25 cellular contexts compared by ENCODE assay signal in the genomic region with DNA sequence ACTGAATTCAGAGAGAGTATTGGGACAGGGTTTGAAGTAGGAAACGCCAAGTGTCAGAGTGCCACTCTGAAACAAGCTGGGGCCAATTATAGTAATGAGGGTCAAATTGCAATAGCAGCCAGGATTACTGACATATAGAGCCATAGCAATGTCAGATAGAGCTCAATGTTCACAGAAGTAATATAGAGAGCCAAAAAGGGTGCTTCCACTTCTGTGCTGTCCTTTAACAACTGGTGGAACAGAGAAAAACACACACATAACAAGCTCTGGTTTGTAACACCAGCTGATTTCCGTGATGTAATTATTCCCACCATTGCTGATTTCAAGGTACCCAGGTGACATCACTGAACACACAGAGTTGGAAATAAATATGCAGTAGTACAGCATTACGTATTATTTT. TPM values are rescaled to one million over a fixed set of nuclear protein-coding genes. Genes with fewer than 3 reads are reported as not detected.
A peak's percentile ranks its signal among the peaks of the same experiment; 100 is the strongest.
DNase-seq lines count a peak whose midpoint lies in the region; ATAC-seq and TF ChIP-seq lines count a peak whose summit lies in the region.
"Had no signal": no experiment of that assay in that cellular context is flagged by ENCODE, and none has a peak within 500 bp of the region (broad histone marks: within the 10 kb centered on the region; RNA-seq: fewer than 3 reads in every experiment).

No MANE protein-coding gene starts in this region.

- no peaks in the 10 kb centered on the region for H4K20me1 ChIP-seq in GM23248 (ENCODE audit: insufficient read depth)
- no peaks in the 10 kb centered on the region for H4K20me1 ChIP-seq in smooth muscle cell (ENCODE audit: low read depth)

- no peak overlapping the region for H3K4me3 ChIP-seq in GM23248
- no peak overlapping the region for H3K4me3 ChIP-seq in smooth muscle cell
- H3K4me3 ChIP-seq: ascending aorta, heart right ventricle, mucosa of descending colon, thoracic aorta had no signal

- H3K27me3 Mint-ChIP-seq in type B pancreatic cell: no peaks in the 10 kb centered on the region
- H3K27me3 Mint-ChIP-seq: activated CD4-positive, alpha-beta memory T cell treated with anti-CD3 and anti-CD28 coated beads, Interleukin-2, amount 10 ng/mL, durations not matched to agents 7 days and 5 days had no signal

- peaks cover 3% of the 10 kb centered on the region for H3K4me1 Mint-ChIP-seq in type B pancreatic cell (ENCODE audit: unreplicated experiment)

- H3K9me3 ChIP-seq in GM23248 (ENCODE audit: low read depth) (no peaks in the 10 kb centered on the region), smooth muscle cell (replicated peaks; ENCODE audit: low read depth) (no peaks in the 10 kb centered on the region)
- H3K9me3 ChIP-seq: ascending aorta, heart right ventricle, mucosa of descending colon, thoracic aorta had no signal

- no peaks in the 10 kb centered on the region for H3K9me3 Mint-ChIP-seq in type B pancreatic cell
- H3K9me3 Mint-ChIP-seq: activated CD4-positive, alpha-beta memory T cell treated with anti-CD3 and anti-CD28 coated beads, Interleukin-2, amount 10 ng/mL, durations not matched to agents 7 days and 5 days; activated naive CD4-positive, alpha-beta T cell treated with anti-CD3 and anti-CD28 coated beads for 36 hours; activated T-cell treated with anti-CD3 and anti-CD28 coated beads, Interleukin-2, amount 50 U/mL, for 4 hours had no signal

- H2AFZ ChIP-seq in GM23248: 0 out of 2 replicates have a peak overlapping the region, but pooled peaks have one; percentile 6
- H2AFZ ChIP-seq in smooth muscle cell (ENCODE audit: low read depth): peak overlapping the region; percentile 42

- in situ Hi-C loops in GM23248 (cut with MboI): no loop called here

- H3K36me3 ChIP-seq in GM23248 (ENCODE audit: low read depth): no peaks in the 10 kb centered on the region
- no peaks in the 10 kb centered on the region for H3K36me3 ChIP-seq in smooth muscle cell (ENCODE audit: low read depth)
- H3K36me3 ChIP-seq: ascending aorta, heart right ventricle, thoracic aorta had no signal

- H3K27ac ChIP-seq in GM23248 (no peak overlapping the region), RWPE1 (peak overlapping the region; percentile 77; the same call in 1 of the 2 replicates), foreskin keratinocyte (peak overlapping the region; percentile 18), smooth muscle cell (ENCODE audit: low read depth) (peak overlapping the region; percentile 29)
- H3K27ac ChIP-seq: ascending aorta, thoracic aorta had no signal

- POLR2A ChIA-PET in RWPE1 (lab: Yijun Ruan, JAX; ENCODE audit: low non-redundant PET): no interaction called here

- H3K27ac Mint-ChIP-seq in type B pancreatic cell: no peak overlapping the region
- H3K27ac Mint-ChIP-seq: activated CD4-positive, alpha-beta memory T cell treated with anti-CD3 and anti-CD28 coated beads, Interleukin-2, amount 10 ng/mL, durations not matched to agents 7 days and 5 days; activated naive CD4-positive, alpha-beta T cell treated with anti-CD3 and anti-CD28 coated beads for 36 hours had no signal

- H3K27me3 ChIP-seq in GM23248 (replicated peaks; ENCODE audit: insufficient read depth) (no peaks in the 10 kb centered on the region), foreskin keratinocyte (no peaks in the 10 kb centered on the region), smooth muscle cell (ENCODE audit: low read depth) (no peaks in the 10 kb centered on the region)
- H3K27me3 ChIP-seq: ascending aorta, heart right ventricle had no signal

- H3K4me2 ChIP-seq in GM23248 (ENCODE audit: unreplicated experiment) (no peak overlapping the region), smooth muscle cell (peak overlapping the region; percentile 77)

- H3K4me1 ChIP-seq in GM23248 (ENCODE audit: insufficient read depth) (peaks cover 9% of the 10 kb centered on the region), foreskin keratinocyte (no peaks in the 10 kb centered on the region), smooth muscle cell (ENCODE audit: low read depth) (peaks cover 35% of the 10 kb centered on the region)
- H3K4me1 ChIP-seq: ascending aorta had no signal

- no peak for TF ChIP-seq CTCF in RWPE1 (conservative IDR thresholded peaks at IDR 0.05; ENCODE audit: low read depth)
- no peak for TF ChIP-seq CTCF in foreskin keratinocyte (conservative IDR thresholded peaks at IDR 0.05)
- TF ChIP-seq CTCF in smooth muscle cell (IDR thresholded peaks at IDR 0.05; ENCODE audit: borderline replicate concordance, insufficient read depth, poor library complexity, severe bottlenecking): no peak
- TF ChIP-seq CTCF in type B pancreatic cell (conservative IDR thresholded peaks at IDR 0.05): no peak

- CTCF ChIA-PET in RWPE1 (lab: Yijun Ruan, JAX): interaction anchor here (0.6 to 0.9 kb wide), 4 partner anchors 10 to 1421 kb away, joined by 3 to 5 read pairs (median 4); no protein-coding TSS in a partner anchor

- H3K4me3 Mint-ChIP-seq in type B pancreatic cell: no peak overlapping the region
- H3K4me3 Mint-ChIP-seq: activated CD4-positive, alpha-beta memory T cell treated with anti-CD3 and anti-CD28 coated beads, Interleukin-2, amount 10 ng/mL, durations not matched to agents 7 days and 5 days; activated naive CD4-positive, alpha-beta T cell treated with anti-CD3 and anti-CD28 coated beads for 36 hours; activated T-cell treated with anti-CD3 and anti-CD28 coated beads, Interleukin-2, amount 50 U/mL, for 4 hours had no signal

- peak; percentile 5 for ATAC-seq in foreskin keratinocyte
- ATAC-seq: activated T-cell treated with anti-CD3 and anti-CD28 coated beads, Interleukin-2, amount 50 U/mL, for 4 hours; HCT116; mucosa of descending colon had no signal

- H3K36me3 Mint-ChIP-seq in type B pancreatic cell: no peaks in the 10 kb centered on the region

- H3K9me2 ChIP-seq in GM23248 (ENCODE audit: insufficient read depth): no peaks in the 10 kb centered on the region

- H3K79me2 ChIP-seq in GM23248 (ENCODE audit: insufficient read depth) (peaks cover 18% of the 10 kb centered on the region), smooth muscle cell (ENCODE audit: low read depth) (no peaks in the 10 kb centered on the region)

- no peak overlapping the region for H3K9ac ChIP-seq in GM23248
- H3K9ac ChIP-seq in smooth muscle cell (ENCODE audit: low read depth): no peak overlapping the region

- 59 to 71% methylated on average over 3 of the region's 3 CpGs for WGBS in GM23248 (ENCODE audit: low coverage in 1 of 2, low lambda C conversion rate in 2 of 2, missing lambda C conversion rate in 2 of 2), 2 experiments
- 59% methylated on average over 3 of the region's 3 CpGs for WGBS in smooth muscle cell (ENCODE audit: low lambda C conversion rate)

- DNase-seq in GM23248 (no peak), RWPE1 (ENCODE audit: low spot score) (no peak), foreskin keratinocyte (no peak), smooth muscle cell (lab: John Stamatoyannopoulos, UW; ENCODE audit: unreplicated experiment) (no peak), GDM1 (lab: John Stamatoyannopoulos, UW) (no peak), A172 (ENCODE audit: low spot score) (no peak), type B pancreatic cell (ENCODE audit: extremely low spot score, unreplicated experiment) (no peak)
- DNase-seq: activated CD4-positive, alpha-beta memory T cell treated with anti-CD3 and anti-CD28 coated beads, Interleukin-2, amount 10 ng/mL, durations not matched to agents 7 days and 5 days; activated naive CD4-positive, alpha-beta T cell treated with anti-CD3 and anti-CD28 coated beads for 36 hours; activated T-cell treated with anti-CD3 and anti-CD28 coated beads, Interleukin-2, amount 50 U/mL, for 4 hours; DND-41; heart right ventricle; mucosa of descending colon; NCI-H1417; NCI-H2107; NK-92 treated with Interleukin-12 subunit alpha and Interleukin-12 subunit beta, amount 100 ng/mL, for 24 hours had no signal

- H3F3A ChIP-seq in GM23248 (ENCODE audit: insufficient read depth) (peaks cover 20% of the 10 kb centered on the region), smooth muscle cell (ENCODE audit: low read depth) (peaks cover 11% of the 10 kb centered on the region)

RNA-seq across cellular contexts. Expression of a gene that starts 3.0 kb away (rescaled TPM):
- total RNA-seq in GM23248 (2014; rRNA removed; shearing (Covaris generic)): 6.2 and 7.2 TPM in 2 replicates
- 11.7 and 12.2 TPM in 2 replicates for polyA plus RNA-seq in GM23248 (2016; fragmentation: Nextera tagmentation; extraction: Ambion mirVana)
- total RNA-seq in foreskin keratinocyte: 0.51 and 1.4 TPM in 2 replicates
- 0.46 and 1.2 TPM in 2 replicates for polyA plus RNA-seq in foreskin keratinocyte
- total RNA-seq in smooth muscle cell: 13.6 and 14.0 TPM in 2 replicates
- 8.0 and 12.0 TPM in 2 replicates for polyA plus RNA-seq in smooth muscle cell
- total RNA-seq in A172 (2014; rRNA removed; shearing (Covaris generic)): 19.7 and 22.7 TPM in 2 replicates
- total RNA-seq in type B pancreatic cell (ENCODE audit: low replicate concordance): not detected in 2 replicates

RNA-seq across cellular contexts. Expression of a gene that starts 9.2 kb away (rescaled TPM):
- total RNA-seq in GM23248 (2014; rRNA removed; shearing (Covaris generic)): not detected in 2 replicates
- polyA plus RNA-seq in GM23248 (2016; fragmentation: Nextera tagmentation; extraction: Ambion mirVana): not detected in 2 replicates
- not detected in 2 replicates for total RNA-seq in foreskin keratinocyte
- polyA plus RNA-seq in foreskin keratinocyte: not detected in 2 replicates
- total RNA-seq in smooth muscle cell: not detected in 2 replicates
- polyA plus RNA-seq in smooth muscle cell: 0.43 TPM in 1 of 2 replicates, not detected in the other
- total RNA-seq in A172 (2014; rRNA removed; shearing (Covaris generic)): not detected in 2 replicates
- not detected in 2 replicates for total RNA-seq in type B pancreatic cell (ENCODE audit: low replicate concordance)
- total RNA-seq: activated CD4-positive, alpha-beta memory T cell treated with anti-CD3 and anti-CD28 coated beads, Interleukin-2, amount 10 ng/mL, durations not matched to agents 7 days and 5 days; activated naive CD4-positive, alpha-beta T cell treated with anti-CD3 and anti-CD28 coated beads for 36 hours; activated T-cell treated with anti-CD3 and anti-CD28 coated beads, Interleukin-2, amount 50 U/mL, for 4 hours; ascending aorta; cerebellum; heart right ventricle; HT1080; LHCN-M2; liver; NCI-H460; renal cortical epithelial cell; thoracic aorta had no signal
- polyA plus RNA-seq: heart right ventricle, liver had no signal

RNA-seq across cellular contexts. Expression of a gene that starts 44.8 kb away (rescaled TPM):
- total RNA-seq in GM23248 (2014; rRNA removed; shearing (Covaris generic)): not detected in 2 replicates
- polyA plus RNA-seq in GM23248 (2016; fragmentation: Nextera tagmentation; extraction: Ambion mirVana) (not detected in 2 replicates), foreskin keratinocyte (0.07 and 0.11 TPM in 2 replicates), smooth muscle cell (not detected in 2 replicates)
- total RNA-seq in foreskin keratinocyte (0.07 and 0.48 TPM in 2 replicates), smooth muscle cell (not detected in 2 replicates), type B pancreatic cell (ENCODE audit: low replicate concordance) (not detected in 2 replicates)
- not detected in 2 replicates for total RNA-seq in A172 (2014; rRNA removed; shearing (Covaris generic))
- total RNA-seq: activated naive CD4-positive, alpha-beta T cell treated with anti-CD3 and anti-CD28 coated beads for 36 hours; activated T-cell treated with anti-CD3 and anti-CD28 coated beads, Interleukin-2, amount 50 U/mL, for 4 hours; ascending aorta; cerebellum; HT1080; LHCN-M2 had no signal
